ENCODE assay signal across 8 cellular contexts in genomic region chr4:159102623-159103405, GRCh38. TPM values are rescaled to one million over a fixed set of nuclear protein-coding genes. Genes with fewer than 3 reads are reported as not detected.
DNase-seq lines count a peak whose midpoint lies in the region; ATAC-seq and TF ChIP-seq lines count a peak whose summit lies in the region.

Gene RAPGEF2 (plus strand): TSS chr4:159103079. CDS start chr4:159104163, 1,084 bp downstream.

- H3K4me1 ChIP-seq in Panc1 (ENCODE audit: control insufficient read depth, insufficient read depth, low read length) (peaks cover 14% of the 10 kb centered on the region), esophagus (ENCODE audit: control insufficient read depth in 2 of 2, insufficient read depth in 2 of 2, low read length in 1 of 2) (no peaks in the 10 kb centered on the region), muscle layer of duodenum (ENCODE audit: control insufficient read depth in 1 of 2, insufficient read depth in 2 of 2, low read length in 2 of 2) (peaks cover 13 to 20% of the 10 kb centered on the region in 2 donors)

- POLR2A ChIA-PET in Panc1 (lab: Charles Lee): no interaction called here

- H3K9me3 ChIP-seq in Panc1 (ENCODE audit: control insufficient read depth, insufficient read depth, low read depth, low read length) (no peaks in the 10 kb centered on the region), esophagus (ENCODE audit: control insufficient read depth in 2 of 2, insufficient read depth in 1 of 2, low read depth in 1 of 2, low read length in 1 of 2) (no peaks in the 10 kb centered on the region), muscle layer of duodenum (ENCODE audit: control insufficient read depth in 1 of 2, low read length in 2 of 2) (no peaks in the 10 kb centered on the region)

- H3K36me3 ChIP-seq in Panc1 (ENCODE audit: control insufficient read depth, insufficient read depth, low read length): no peaks in the 10 kb centered on the region; the same call in 1 of the 2 replicates
- H3K36me3 ChIP-seq in esophagus (ENCODE audit: control insufficient read depth in 2 of 2, insufficient read depth in 2 of 2, low read length in 1 of 2): no peaks in the 10 kb centered on the region
- no peaks in the 10 kb centered on the region for H3K36me3 ChIP-seq in muscle layer of duodenum (ENCODE audit: control insufficient read depth in 1 of 2, insufficient read depth in 2 of 2, low read length in 2 of 2)

- 1% methylated on average over 54 to 103 of the region's 103 CpGs for WGBS in esophagus, 2 donors

- peaks cover 43% of the 10 kb centered on the region for H3K4me1 Mint-ChIP-seq in activated T-cell treated with anti-CD3 and anti-CD28 coated beads, Interleukin-2, amount 50 U/mL, for 4 hours (ENCODE audit: low read depth)

- H3K27me3 ChIP-seq in Panc1 (ENCODE audit: control insufficient read depth, insufficient read depth, low read length): no peaks in the 10 kb centered on the region
- H3K27me3 ChIP-seq in esophagus (ENCODE audit: control insufficient read depth in 1 of 2, insufficient read depth in 2 of 2, low read length in 2 of 2): no peaks in the 10 kb centered on the region
- H3K27me3 ChIP-seq in muscle layer of duodenum (ENCODE audit: low read depth, low read length): no peaks in the 10 kb centered on the region

- H3K4me3 Mint-ChIP-seq in activated T-cell treated with anti-CD3 and anti-CD28 coated beads, Interleukin-2, amount 50 U/mL, for 4 hours: peak within 1 kb of the TSS; percentile 87

- TF ChIP-seq CTCF in Panc1 (IDR thresholded peaks at IDR 0.05): no peak

- BruUV-seq in Panc1 (replicated peaks; lab: Mats Ljungman, UMichigan): no TSS peak

- peaks cover 9% of the 10 kb centered on the region for H3K36me3 Mint-ChIP-seq in activated T-cell treated with anti-CD3 and anti-CD28 coated beads, Interleukin-2, amount 50 U/mL, for 4 hours (ENCODE audit: insufficient read depth)

- in situ Hi-C loops in KBM-7 (cut with MboI; ENCODE audit: low pct_unique_long_range_greater_than_20kb, low sequenced_read_pairs): no loop called here
- in situ Hi-C loops in Panc1 (cut with HindIII; ENCODE audit: low pct_unique_long_range_greater_than_20kb, low sequenced_read_pairs): no loop called here

- H3K27ac ChIP-seq in Panc1 (ENCODE audit: low read length): peak within 1 kb of the TSS; percentile 51
- peak within 1 kb of the TSS; percentile 93 to 98 for H3K27ac ChIP-seq in esophagus (ENCODE audit: low read depth in 2 of 2, low read length in 1 of 2)
- no peak within 1 kb of the TSS for H3K27ac ChIP-seq in muscle layer of duodenum (ENCODE audit: low read length)

- peak within 1 kb of the TSS; percentile 74 to 77 for H3K4me3 ChIP-seq in Panc1 (ENCODE audit: low read depth in 2 of 2, low read length in 2 of 2)
- peak within 1 kb of the TSS; percentile 83 to 96 for H3K4me3 ChIP-seq in esophagus (ENCODE audit: low read depth in 1 of 2, low read length in 2 of 2)
- H3K4me3 ChIP-seq in muscle layer of duodenum (ENCODE audit: low read depth in 1 of 2, low read length in 2 of 2): peak within 1 kb of the TSS; percentile 54 to 87

- intact Hi-C loops in Panc1 (cut with micrococcal nuclease; ENCODE audit: unreplicated experiment): loop anchor here (10.0 kb wide), 2 partner anchors 72 to 228 kb away; no protein-coding TSS in a partner anchor

- H3K27me3 Mint-ChIP-seq in activated T-cell treated with anti-CD3 and anti-CD28 coated beads, Interleukin-2, amount 50 U/mL, for 4 hours (ENCODE audit: low read depth): no peaks in the 10 kb centered on the region

- CTCF ChIA-PET in Panc1 (lab: Charles Lee): no interaction called here

- DNase-seq in DMS53 treated with DMSO at 0.1 percent for 48 hours (lab: John Stamatoyannopoulos, UW; ENCODE audit: unreplicated experiment) (peak; percentile 75), KBM-7 (peak; percentile 94), Panc1 (ENCODE audit: low read depth, low spot score) (no peak)
- DNase-seq in activated T-cell treated with anti-CD3 and anti-CD28 coated beads, Interleukin-2, amount 50 U/mL, for 4 hours: peak; percentile 83
- peak; percentile 71 for DNase-seq in stimulated activated CD8-positive, alpha-beta memory T cell treated with anti-CD3 and anti-CD28 coated beads, Interleukin-7, amount 100 ng/mL, for 24 hours (ENCODE audit: low read depth)

- no peaks in the 10 kb centered on the region for H3K9me3 Mint-ChIP-seq in activated T-cell treated with anti-CD3 and anti-CD28 coated beads, Interleukin-2, amount 50 U/mL, for 4 hours

- peak; percentile 86 for ATAC-seq in GM21723 (IDR thresholded peaks at IDR 0.05; ENCODE audit: unreplicated experiment)
- ATAC-seq in Panc1: peak; percentile 94
- peak; percentile 85 to 87 for ATAC-seq in activated T-cell treated with anti-CD3 and anti-CD28 coated beads, Interleukin-2, amount 50 U/mL, for 4 hours

RNA-seq across cellular contexts. Expression of gene RAPGEF2, which starts in this region (rescaled TPM):
- 17.6 TPM for total RNA-seq in Panc1 (2021; ENCODE audit: unreplicated experiment)
- 11.6 TPM for polyA plus RNA-seq in Panc1 (2012; ENCODE audit: insufficient read length)
- total RNA-seq in activated T-cell treated with anti-CD3 and anti-CD28 coated beads, Interleukin-2, amount 50 U/mL, for 4 hours: 10 to 100 TPM; 47.8 to 50.0 (median 49.3) TPM
- polyA plus RNA-seq in esophagus: 1 to 10 TPM; 3.9 to 4.3 TPM
